In genomic region chr2:215603440-215603839, GRCh38 we compare ENCODE assay signal across 26 cellular contexts.
"Had no signal": no experiment of that assay in that cellular context is flagged by ENCODE, and none has a peak within 500 bp of the region (broad histone marks: within the 10 kb centered on the region; RNA-seq: fewer than 3 reads in every experiment).

No MANE protein-coding gene starts in this region.

- ATAC-seq: esophagus mucosa; gastrocnemius medialis; left ventricle myocardium superior; lower lobe of right lung; mucosa of descending colon; natural killer cell treated with Interleukin-12 subunit alpha and Interleukin-12 subunit beta and Interleukin-15 and Interleukin-18, amount 100 ng/mL, for 72 hours; sciatic nerve had no signal

- H3K27ac Mint-ChIP-seq: memory B cell; mesothelial cell of epicardium; naive B cell; natural killer cell treated with Interleukin-12 subunit alpha and Interleukin-12 subunit beta and Interleukin-15 and Interleukin-18, amount 100 ng/mL, for 72 hours; stimulated activated effector memory CD8-positive, alpha-beta T cell treated with anti-CD3 and anti-CD28 coated beads, Interleukin-12 subunit alpha, Interleukin-12 subunit beta, amount 100 ng/mL, for 72 hours; type B pancreatic cell had no signal

- H3K4me1 Mint-ChIP-seq: memory B cell; naive B cell; neural crest cell; stimulated activated effector memory CD8-positive, alpha-beta T cell treated with anti-CD3 and anti-CD28 coated beads, Interleukin-12 subunit alpha, Interleukin-12 subunit beta, amount 100 ng/mL, for 72 hours had no signal

- H3K4me3 ChIP-seq: gastrocnemius medialis, lower lobe of right lung, mucosa of descending colon, prostate gland, right atrium auricular region, smooth muscle cell, stomach, thyroid gland had no signal

- H3K9me3 Mint-ChIP-seq: memory B cell; mesothelial cell of epicardium; naive B cell; natural killer cell treated with Interleukin-12 subunit alpha and Interleukin-12 subunit beta and Interleukin-15 and Interleukin-18, amount 100 ng/mL, for 72 hours; neural crest cell; stimulated activated effector memory CD8-positive, alpha-beta T cell treated with anti-CD3 and anti-CD28 coated beads, Interleukin-12 subunit alpha, Interleukin-12 subunit beta, amount 100 ng/mL, for 72 hours had no signal

- H3K36me3 Mint-ChIP-seq: memory B cell; mesothelial cell of epicardium; naive B cell; natural killer cell treated with Interleukin-12 subunit alpha and Interleukin-12 subunit beta and Interleukin-15 and Interleukin-18, amount 100 ng/mL, for 72 hours; stimulated activated effector memory CD8-positive, alpha-beta T cell treated with anti-CD3 and anti-CD28 coated beads, Interleukin-12 subunit alpha, Interleukin-12 subunit beta, amount 100 ng/mL, for 72 hours; type B pancreatic cell had no signal

- H3K4me3 Mint-ChIP-seq: memory B cell; mesothelial cell of epicardium; naive B cell; natural killer cell treated with Interleukin-12 subunit alpha and Interleukin-12 subunit beta and Interleukin-15 and Interleukin-18, amount 100 ng/mL, for 72 hours; neural crest cell; stimulated activated effector memory CD8-positive, alpha-beta T cell treated with anti-CD3 and anti-CD28 coated beads, Interleukin-12 subunit alpha, Interleukin-12 subunit beta, amount 100 ng/mL, for 72 hours; type B pancreatic cell had no signal

- H3K27me3 ChIP-seq: gastrocnemius medialis, neutrophil, right atrium auricular region, stomach, thyroid gland had no signal

- H3K27ac ChIP-seq: gastrocnemius medialis, lower lobe of right lung, neutrophil, prostate gland, right atrium auricular region, stomach, thyroid gland had no signal

- H3K27me3 Mint-ChIP-seq: type B pancreatic cell had no signal

- H3K36me3 ChIP-seq: gastrocnemius medialis, lower lobe of right lung, neutrophil, prostate gland, right atrium auricular region, stomach, thyroid gland had no signal

- DNase-seq: cortex of kidney; foreskin fibroblast; gastrocnemius medialis; head of caudate nucleus; left ventricle myocardium superior; lower lobe of right lung; mucosa of descending colon; naive B cell; stimulated activated CD4-positive, alpha-beta T cell treated with anti-CD3 and anti-CD28 coated beads, Interleukin-12 subunit alpha, Interleukin-12 subunit beta, amount 100 ng/mL, for 4 hours; stimulated activated CD4-positive, alpha-beta T cell treated with anti-CD3 and anti-CD28 coated beads, Interleukin-1b, Interleukin-23, amount 100 ng/mL, for 48 hours; stimulated activated CD4-positive, alpha-beta T cell treated with anti-CD3 and anti-CD28 coated beads, Interleukin-4, amount 100 ng/mL, for 1 hour; stimulated activated naive CD4-positive, alpha-beta T cell treated with Interleukin-2 at 50 U/mL for 16 hours; stomach; thyroid gland had no signal

- H3K9me3 ChIP-seq: gastrocnemius medialis, lower lobe of right lung, mucosa of descending colon, neutrophil, prostate gland, right atrium auricular region, stomach, thyroid gland had no signal

- H3K4me1 ChIP-seq: gastrocnemius medialis, lower lobe of right lung, prostate gland, right atrium auricular region, stomach, thyroid gland had no signal
